1 cellular context compared by ENCODE assay signal in the genomic region with DNA sequence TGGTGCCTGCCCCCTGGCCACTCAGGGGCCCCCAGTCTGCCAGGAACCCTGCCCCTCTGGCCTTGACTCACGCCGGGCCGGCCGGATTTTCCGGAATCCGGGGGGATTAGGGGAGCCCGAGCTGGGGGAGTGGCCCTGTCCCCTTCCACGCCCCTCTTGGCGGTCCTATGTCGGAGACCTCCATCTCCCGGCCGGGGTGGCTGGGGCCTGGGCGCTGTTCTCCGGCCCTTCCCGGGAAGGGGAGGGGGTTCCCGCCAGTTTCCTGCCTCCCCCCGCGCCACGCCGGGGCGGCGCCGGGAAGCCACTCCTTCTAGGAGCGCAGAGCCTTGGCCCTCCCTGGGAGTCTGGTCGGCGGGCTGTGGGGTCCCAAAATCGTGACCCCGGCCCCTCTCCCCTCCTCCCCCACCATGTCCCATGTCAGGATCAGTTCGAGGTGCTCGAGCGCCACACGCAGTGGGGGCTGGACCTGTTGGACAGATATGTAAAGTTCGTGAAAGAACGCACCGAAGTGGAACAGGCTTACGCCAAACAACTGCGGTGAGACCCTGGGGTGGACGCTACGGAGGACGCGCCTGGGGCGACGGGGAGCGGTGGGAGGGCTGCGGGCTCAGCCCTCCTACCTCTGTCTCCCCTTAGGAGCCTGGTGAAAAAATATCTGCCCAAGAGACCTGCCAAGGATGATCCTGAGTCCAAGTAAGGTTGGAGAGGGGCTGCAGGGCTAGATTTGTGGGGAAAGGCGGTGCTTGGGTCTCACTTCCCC.
TF ChIP-seq lines count a peak whose summit lies in the region.

No MANE protein-coding gene starts in this region.

TF ChIP-seq in IMR-90, 13 proteins besides CTCF, POLR2A, EP300 and RAD21:
- no peak for TF ChIP-seq CEBPB (IDR thresholded peaks at IDR 0.05; ENCODE audit: low read depth, low read length)
- TF ChIP-seq MAZ (IDR thresholded peaks at IDR 0.05; ENCODE audit: borderline replicate concordance, low read depth, low read length): peak; percentile 44; the same call in 1 of the 2 replicates
- TF ChIP-seq, protein P1, sequence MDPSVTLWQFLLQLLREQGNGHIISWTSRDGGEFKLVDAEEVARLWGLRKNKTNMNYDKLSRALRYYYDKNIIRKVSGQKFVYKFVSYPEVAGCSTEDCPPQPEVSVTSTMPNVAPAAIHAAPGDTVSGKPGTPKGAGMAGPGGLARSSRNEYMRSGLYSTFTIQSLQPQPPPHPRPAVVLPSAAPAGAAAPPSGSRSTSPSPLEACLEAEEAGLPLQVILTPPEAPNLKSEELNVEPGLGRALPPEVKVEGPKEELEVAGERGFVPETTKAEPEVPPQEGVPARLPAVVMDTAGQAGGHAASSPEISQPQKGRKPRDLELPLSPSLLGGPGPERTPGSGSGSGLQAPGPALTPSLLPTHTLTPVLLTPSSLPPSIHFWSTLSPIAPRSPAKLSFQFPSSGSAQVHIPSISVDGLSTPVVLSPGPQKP (IDR thresholded peaks at IDR 0.05; ENCODE audit: borderline replicate concordance, low read depth, low read length): no peak
- 0 out of 2 replicates have a peak, but pooled peaks have one; percentile 8 for TF ChIP-seq MXI1 (IDR thresholded peaks at IDR 0.05; ENCODE audit: borderline replicate concordance, low read depth, low read length)
- no peak for TF ChIP-seq NFE2L2 (IDR thresholded peaks at IDR 0.05; ENCODE audit: low read depth, low read length)
